In genomic region chr14:71574976-71575375, GRCh38 we compare ENCODE assay signal across 9 cellular contexts.
DNase-seq lines count a peak whose midpoint lies in the region; ATAC-seq and TF ChIP-seq lines count a peak whose summit lies in the region.
"Had no signal": no experiment of that assay in that cellular context is flagged by ENCODE, and none has a peak within 500 bp of the region (broad histone marks: within the 10 kb centered on the region; RNA-seq: fewer than 3 reads in every experiment).

No MANE protein-coding gene starts in this region.

- H4K20me1 ChIP-seq in PC-3 (ENCODE audit: low read length): no peaks in the 10 kb centered on the region

- intact Hi-C loops in PC-3 (cut with micrococcal nuclease) (loop anchor here (2.0 to 5.0 kb wide), 4 partner anchors 52 to 433 kb away; no protein-coding TSS in a partner anchor), sciatic nerve (cut with DNase I) (no loop called here)

- H3K27ac Mint-ChIP-seq in stimulated activated naive B cell treated with anti-CD40 and anti-IgM and Interleukin-4, amounts not matched to agents 10 μg/mL and 1 μg/mL and 100 μg/mL, for 72 hours: no peak overlapping the region

- no peaks in the 10 kb centered on the region for H3K27me3 ChIP-seq in PC-3 (ENCODE audit: low read length)

- CTCF ChIA-PET in PC-3 (lab: Charles Lee): no interaction called here

- POLR2A ChIA-PET in PC-3 (lab: Charles Lee; ENCODE audit: unreplicated experiment): interaction anchor here (0.5 kb wide), 1 partner anchor 31 kb away, joined by 3 read pairs; no protein-coding TSS in a partner anchor

- H3K4me1 ChIP-seq in PC-3 (ENCODE audit: insufficient read depth, low read length): peaks cover 30% of the 10 kb centered on the region

- H3K27ac ChIP-seq in PC-3 (ENCODE audit: low read length): no peak overlapping the region

- H2AFZ ChIP-seq in PC-3 (ENCODE audit: low read length): no peak overlapping the region

- H3K4me3 ChIP-seq in PC-3 (ENCODE audit: low read length) (peak overlapping the region; percentile 13; the same call in 1 of the 2 replicates), fibroblast of mammary gland (ENCODE audit: control insufficient read depth, low read depth, low read length) (no peak overlapping the region)

- no peak overlapping the region for H3K9ac ChIP-seq in PC-3 (ENCODE audit: low read length)

- peak overlapping the region; percentile 70 for H3K4me2 ChIP-seq in PC-3 (ENCODE audit: low read length)

- 0 out of 2 replicates have a peak, but pooled peaks cover 10% of the 10 kb centered on the region for H3K79me2 ChIP-seq in PC-3 (ENCODE audit: low read length)

- no peaks in the 10 kb centered on the region for H3K9me3 Mint-ChIP-seq in stimulated activated naive B cell treated with anti-CD40 and anti-IgM and Interleukin-4, amounts not matched to agents 10 μg/mL and 1 μg/mL and 100 μg/mL, for 72 hours

- no peak overlapping the region for H3K4me3 Mint-ChIP-seq in stimulated activated naive B cell treated with anti-CD40 and anti-IgM and Interleukin-4, amounts not matched to agents 10 μg/mL and 1 μg/mL and 100 μg/mL, for 72 hours

- H3K4me1 Mint-ChIP-seq in stimulated activated naive B cell treated with anti-CD40 and anti-IgM and Interleukin-4, amounts not matched to agents 10 μg/mL and 1 μg/mL and 100 μg/mL, for 72 hours: peaks cover 28 to 51% of the 10 kb centered on the region in 2 donors

- TF ChIP-seq CTCF in PC-3 (conservative IDR thresholded peaks at IDR 0.05; ENCODE audit: low read depth, low read length): no peak
- TF ChIP-seq CTCF in fibroblast of mammary gland (conservative IDR thresholded peaks at IDR 0.05; ENCODE audit: control insufficient read depth, insufficient read depth, low read depth, low read length): no peak

- ATAC-seq in PC-3: peak; percentile 90
- peak; percentile 78 for ATAC-seq in sciatic nerve
- ATAC-seq in HG02840 (IDR thresholded peaks at IDR 0.05; ENCODE audit: low FRiP score, unreplicated experiment): no peak
- ATAC-seq in stimulated activated naive B cell treated with anti-CD40 and anti-IgM and Interleukin-4, amounts not matched to agents 10 μg/mL and 1 μg/mL and 100 μg/mL, for 72 hours (replicated peaks): no peak

- H3K9me2 ChIP-seq in PC-3 (replicated peaks; ENCODE audit: low read length): no peaks in the 10 kb centered on the region

- peaks cover 17 to 47% of the 10 kb centered on the region in 2 donors for H3K36me3 Mint-ChIP-seq in stimulated activated naive B cell treated with anti-CD40 and anti-IgM and Interleukin-4, amounts not matched to agents 10 μg/mL and 1 μg/mL and 100 μg/mL, for 72 hours

- no peaks in the 10 kb centered on the region for H3K36me3 ChIP-seq in PC-3 (ENCODE audit: low read depth, low read length)

- no peaks in the 10 kb centered on the region for H3K27me3 Mint-ChIP-seq in stimulated activated naive B cell treated with anti-CD40 and anti-IgM and Interleukin-4, amounts not matched to agents 10 μg/mL and 1 μg/mL and 100 μg/mL, for 72 hours

- H3K9me3 ChIP-seq in PC-3 (ENCODE audit: low read length): no peaks in the 10 kb centered on the region

- no peaks in the 10 kb centered on the region for H3F3A ChIP-seq in PC-3 (ENCODE audit: low read length, unreplicated experiment)

- no TSS peak for BruUV-seq in PC-3 (replicated peaks; lab: Mats Ljungman, UMichigan)

- DNase-seq in EL (peak; percentile 89), PC-3 (peak; percentile 89), fibroblast of mammary gland (ENCODE audit: low read depth) (peak; percentile 74), sciatic nerve (ENCODE audit: low spot score) (no peak), GF-D8 (lab: John Stamatoyannopoulos, UW) (no peak), superior temporal gyrus (ENCODE audit: extremely low spot score) (no peak)
- no peak for DNase-seq in stimulated activated naive B cell treated with anti-CD40 and anti-IgM and Interleukin-4, amounts not matched to agents 10 μg/mL and 1 μg/mL and 100 μg/mL, for 72 hours
- DNase-seq: NCI-H2081 treated with DMSO at 0.1 percent for 48 hours had no signal

Comparison
In these comparisons a context has a peak if more than half of its experiments do, and no peak if none do; other contexts are left out.
1. DNase-seq: peak in EL (single experiment), PC-3 (single experiment) and fibroblast of mammary gland (single experiment); none in sciatic nerve (single experiment), GF-D8 (single experiment), stimulated activated naive B cell treated with anti-CD40 and anti-IgM and Interleukin-4, amounts not matched to agents 10 μg/mL and 1 μg/mL and 100 μg/mL, for 72 hours (single experiment) and superior temporal gyrus (single experiment).
2. ATAC-seq: peak in PC-3 (single experiment) and sciatic nerve (single experiment); none in HG02840 (single experiment) and stimulated activated naive B cell treated with anti-CD40 and anti-IgM and Interleukin-4, amounts not matched to agents 10 μg/mL and 1 μg/mL and 100 μg/mL, for 72 hours (0 of 2).